ENCODE assay signal across 1 cellular context in genomic region chr18:12742453-12742852, GRCh38.
TF ChIP-seq lines count a peak whose summit lies in the region.

No MANE protein-coding gene starts in this region.

TF ChIP-seq in IMR-90, 13 proteins besides CTCF, POLR2A, EP300 and RAD21 (continued from another document):
- peak; percentile 38 for TF ChIP-seq RCOR1 (IDR thresholded peaks at IDR 0.05; ENCODE audit: insufficient replicate concordance, low read length)
TF ChIP-seq in IMR-90: peak in this region for 2.
